In genomic region chr2:99762714-99763113, GRCh38 we compare ENCODE assay signal across 24 cellular contexts.
DNase-seq lines count a peak whose midpoint lies in the region; ATAC-seq, FAIRE-seq and TF ChIP-seq lines count a peak whose summit lies in the region.
"Had no signal": no experiment of that assay in that cellular context is flagged by ENCODE, and none has a peak within 500 bp of the region (broad histone marks: within the 10 kb centered on the region; RNA-seq: fewer than 3 reads in every experiment).

No MANE protein-coding gene starts in this region.

- peak; percentile 79 for FAIRE-seq in bronchial epithelial cell (lab: Jason Lieb, UNC)
- FAIRE-seq: A204.1, GM12892, H54, K562 had no signal

- H3K27ac Mint-ChIP-seq in IgD-negative memory B cell, result peak overlapping the region in 2 of 3 donors; percentile 31
- H3K27ac Mint-ChIP-seq in stimulated activated naive B cell treated with anti-CD40 and anti-IgM and Interleukin-4, amounts not matched to agents 10 μg/mL and 1 μg/mL and 100 μg/mL, for 72 hours, result peak overlapping the region; percentile 42
- no peak overlapping the region for H3K27ac Mint-ChIP-seq in effector memory CD8-positive, alpha-beta T cell
- H3K27ac Mint-ChIP-seq: CD4-positive, CD25-positive, alpha-beta regulatory T cell; CD8-positive, alpha-beta memory T cell; GM23338 had no signal

- H3K4me1 Mint-ChIP-seq in IgD-negative memory B cell, result peaks cover 9 to 21% (median 10%) of the 10 kb centered on the region in 3 donors
- peaks cover 12 to 18% of the 10 kb centered on the region in 2 donors for H3K4me1 Mint-ChIP-seq in stimulated activated naive B cell treated with anti-CD40 and anti-IgM and Interleukin-4, amounts not matched to agents 10 μg/mL and 1 μg/mL and 100 μg/mL, for 72 hours
- no peaks in the 10 kb centered on the region for H3K4me1 Mint-ChIP-seq in effector memory CD8-positive, alpha-beta T cell (ENCODE audit: low read depth in 2 of 2)
- H3K4me1 Mint-ChIP-seq: CD8-positive, alpha-beta memory T cell; GM23338 had no signal

- no peak overlapping the region for H3K4me3 ChIP-seq in bronchial epithelial cell (ENCODE audit: low read depth, low read length)
- H3K4me3 ChIP-seq in effector memory CD4-positive, alpha-beta T cell (ENCODE audit: insufficient read depth, low read depth, low read length, poor library complexity, severe bottlenecking), result no peak overlapping the region
- H3K4me3 ChIP-seq: GM23338, K562 had no signal

- no peaks in the 10 kb centered on the region for H3K9me3 Mint-ChIP-seq in IgD-negative memory B cell
- H3K9me3 Mint-ChIP-seq in stimulated activated naive B cell treated with anti-CD40 and anti-IgM and Interleukin-4, amounts not matched to agents 10 μg/mL and 1 μg/mL and 100 μg/mL, for 72 hours, result no peaks in the 10 kb centered on the region
- no peaks in the 10 kb centered on the region for H3K9me3 Mint-ChIP-seq in effector memory CD8-positive, alpha-beta T cell
- H3K9me3 Mint-ChIP-seq: CD4-positive, CD25-positive, alpha-beta regulatory T cell; GM23338 had no signal

- H3K4me3 Mint-ChIP-seq in IgD-negative memory B cell, result no peak overlapping the region
- H3K4me3 Mint-ChIP-seq in stimulated activated naive B cell treated with anti-CD40 and anti-IgM and Interleukin-4, amounts not matched to agents 10 μg/mL and 1 μg/mL and 100 μg/mL, for 72 hours, result no peak overlapping the region
- no peak overlapping the region for H3K4me3 Mint-ChIP-seq in effector memory CD8-positive, alpha-beta T cell
- H3K4me3 Mint-ChIP-seq: CD4-positive, CD25-positive, alpha-beta regulatory T cell; GM23338 had no signal

- ATAC-seq in GM18867 (IDR thresholded peaks at IDR 0.05; ENCODE audit: unreplicated experiment) (peak; percentile 86), GM21381 (IDR thresholded peaks at IDR 0.05; ENCODE audit: unreplicated experiment) (no peak)
- ATAC-seq in stimulated activated naive B cell treated with anti-CD40 and anti-IgM and Interleukin-4, amounts not matched to agents 10 μg/mL and 1 μg/mL and 100 μg/mL, for 72 hours (replicated peaks), result no peak
- ATAC-seq in effector memory CD8-positive, alpha-beta T cell (replicated peaks), result no peak
- ATAC-seq: GM23338, K562 had no signal

- H3K27ac ChIP-seq in effector memory CD4-positive, alpha-beta T cell (ENCODE audit: insufficient read depth, low read length, poor library complexity, severe bottlenecking), result no peak overlapping the region

- no peak for DNase-seq in bronchial epithelial cell (ENCODE audit: low read depth)
- no peak for DNase-seq in stimulated activated naive B cell treated with anti-CD40 and anti-IgM and Interleukin-4, amounts not matched to agents 10 μg/mL and 1 μg/mL and 100 μg/mL, for 72 hours
- no peak for DNase-seq in effector memory CD8-positive, alpha-beta T cell
- DNase-seq in effector memory CD4-positive, alpha-beta T cell, result no peak
- DNase-seq in NCI-H748 (lab: John Stamatoyannopoulos, UW; ENCODE audit: unreplicated experiment), result no peak
- DNase-seq: ACHN; BE2C; C1 segment of cervical spinal cord; CD8-positive, alpha-beta memory T cell; COR-L47; DMS 273 treated with DMSO at 0.1 percent for 48 hours; DMS53; DND-41; EL; HCEC 1CT had no signal

- TF ChIP-seq CTCF in bronchial epithelial cell (IDR thresholded peaks at IDR 0.05; ENCODE audit: insufficient read depth, low read length, severe bottlenecking), result no peak

- peaks cover 9% of the 10 kb centered on the region for H3K36me3 Mint-ChIP-seq in IgD-negative memory B cell
- H3K36me3 Mint-ChIP-seq in stimulated activated naive B cell treated with anti-CD40 and anti-IgM and Interleukin-4, amounts not matched to agents 10 μg/mL and 1 μg/mL and 100 μg/mL, for 72 hours, result peaks cover 7 to 28% of the 10 kb centered on the region in 2 donors
- no peaks in the 10 kb centered on the region for H3K36me3 Mint-ChIP-seq in effector memory CD8-positive, alpha-beta T cell (ENCODE audit: insufficient read depth)
- H3K36me3 Mint-ChIP-seq: CD8-positive, alpha-beta memory T cell had no signal

- H3K4me1 ChIP-seq in effector memory CD4-positive, alpha-beta T cell (ENCODE audit: control insufficient read depth, insufficient read depth, low read length, poor library complexity, severe bottlenecking), result no peaks in the 10 kb centered on the region
- H3K4me1 ChIP-seq: BE2C had no signal

- no peaks in the 10 kb centered on the region for H3K36me3 ChIP-seq in bronchial epithelial cell (ENCODE audit: control insufficient read depth, insufficient read depth, low read length)
- H3K36me3 ChIP-seq in effector memory CD4-positive, alpha-beta T cell (ENCODE audit: control insufficient read depth, insufficient read depth, low read length), result no peaks in the 10 kb centered on the region
- H3K36me3 ChIP-seq: BE2C had no signal

- H3K27me3 ChIP-seq in bronchial epithelial cell (ENCODE audit: control insufficient read depth, insufficient read depth, low read length), result no peaks in the 10 kb centered on the region
- H3K27me3 ChIP-seq in effector memory CD4-positive, alpha-beta T cell (replicated peaks; ENCODE audit: control insufficient read depth, insufficient read depth, low read length, poor library complexity, severe bottlenecking), result no peaks in the 10 kb centered on the region
- H3K27me3 ChIP-seq: BE2C had no signal

- no peaks in the 10 kb centered on the region for H3K9me3 ChIP-seq in effector memory CD4-positive, alpha-beta T cell (ENCODE audit: control insufficient read depth, low read length)
- H3K9me3 ChIP-seq: BE2C had no signal

- no peaks in the 10 kb centered on the region for H3K27me3 Mint-ChIP-seq in IgD-negative memory B cell
- H3K27me3 Mint-ChIP-seq in stimulated activated naive B cell treated with anti-CD40 and anti-IgM and Interleukin-4, amounts not matched to agents 10 μg/mL and 1 μg/mL and 100 μg/mL, for 72 hours, result no peaks in the 10 kb centered on the region
- peaks cover 10 to 20% of the 10 kb centered on the region in 2 donors for H3K27me3 Mint-ChIP-seq in effector memory CD8-positive, alpha-beta T cell
- H3K27me3 Mint-ChIP-seq: CD4-positive, CD25-positive, alpha-beta regulatory T cell had no signal

Comparison
In these comparisons a context has a peak if more than half of its experiments do, and no peak if none do; other contexts are left out.
1. H3K27ac Mint-ChIP-seq: peak in IgD-negative memory B cell (2 of 3) and stimulated activated naive B cell treated with anti-CD40 and anti-IgM and Interleukin-4, amounts not matched to agents 10 μg/mL and 1 μg/mL and 100 μg/mL, for 72 hours (single experiment); none in effector memory CD8-positive, alpha-beta T cell (0 of 2).